8 cellular contexts compared by ENCODE assay signal in genomic region chr12:80709811-80710726, GRCh38. TPM values are rescaled to one million over a fixed set of nuclear protein-coding genes. Genes with fewer than 3 reads are reported as not detected.
A peak's percentile ranks its signal among the peaks of the same experiment; 100 is the strongest.
DNase-seq lines count a peak whose midpoint lies in the region; ATAC-seq and TF ChIP-seq lines count a peak whose summit lies in the region.

No MANE protein-coding gene starts in this region.

- peak overlapping the region; percentile 47 for H3K4me3 Mint-ChIP-seq in neural crest cell

- H3K27ac Mint-ChIP-seq in neural crest cell (ENCODE audit: unreplicated experiment) = no peak overlapping the region

- ATAC-seq in GM18870 (IDR thresholded peaks at IDR 0.05; ENCODE audit: unreplicated experiment) (peak; percentile 64), HG02885 (IDR thresholded peaks at IDR 0.05; ENCODE audit: poor library complexity, unreplicated experiment) (peak; percentile 57)

- H3K27me3 Mint-ChIP-seq in neural crest cell (ENCODE audit: low read depth) = peaks cover 88% of the 10 kb centered on the region

- DNase-seq in UCSD-AML1 (lab: John Stamatoyannopoulos, UW; ENCODE audit: unreplicated experiment) (peak; percentile 6), neural crest cell (ENCODE audit: low read depth, low spot score) (no peak), NCI-H2029 (lab: John Stamatoyannopoulos, UW) (no peak), DMS79 (lab: John Stamatoyannopoulos, UW) (no peak), HT-29 (ENCODE audit: low spot score) (no peak), SKM-1 (lab: John Stamatoyannopoulos, UW; ENCODE audit: unreplicated experiment) (no peak)

- peak; percentile 55 for TF ChIP-seq CTCF in neural crest cell (conservative IDR thresholded peaks at IDR 0.05)

- H3K36me3 Mint-ChIP-seq in neural crest cell (ENCODE audit: low read depth) = peaks cover 3% of the 10 kb centered on the region

- H3K9me3 Mint-ChIP-seq in neural crest cell = no peaks in the 10 kb centered on the region

- H3K4me1 Mint-ChIP-seq in neural crest cell = peaks cover 15% of the 10 kb centered on the region

RNA-seq across cellular contexts. Expression of gene MYF6, which starts 2.6 kb away (rescaled TPM):
- total RNA-seq in neural crest cell = not detected in 2 replicates
- total RNA-seq in HT-29 (2014; rRNA removed; shearing (Covaris generic)) = not detected in 2 replicates

RNA-seq across cellular contexts. Expression of gene MYF5, which starts 6.6 kb away (rescaled TPM):
- total RNA-seq in neural crest cell = not detected in 2 replicates
- total RNA-seq in HT-29 (2014; rRNA removed; shearing (Covaris generic)) = not detected in 2 replicates
